ENCODE assay signal across 8 cellular contexts in the genomic region with DNA sequence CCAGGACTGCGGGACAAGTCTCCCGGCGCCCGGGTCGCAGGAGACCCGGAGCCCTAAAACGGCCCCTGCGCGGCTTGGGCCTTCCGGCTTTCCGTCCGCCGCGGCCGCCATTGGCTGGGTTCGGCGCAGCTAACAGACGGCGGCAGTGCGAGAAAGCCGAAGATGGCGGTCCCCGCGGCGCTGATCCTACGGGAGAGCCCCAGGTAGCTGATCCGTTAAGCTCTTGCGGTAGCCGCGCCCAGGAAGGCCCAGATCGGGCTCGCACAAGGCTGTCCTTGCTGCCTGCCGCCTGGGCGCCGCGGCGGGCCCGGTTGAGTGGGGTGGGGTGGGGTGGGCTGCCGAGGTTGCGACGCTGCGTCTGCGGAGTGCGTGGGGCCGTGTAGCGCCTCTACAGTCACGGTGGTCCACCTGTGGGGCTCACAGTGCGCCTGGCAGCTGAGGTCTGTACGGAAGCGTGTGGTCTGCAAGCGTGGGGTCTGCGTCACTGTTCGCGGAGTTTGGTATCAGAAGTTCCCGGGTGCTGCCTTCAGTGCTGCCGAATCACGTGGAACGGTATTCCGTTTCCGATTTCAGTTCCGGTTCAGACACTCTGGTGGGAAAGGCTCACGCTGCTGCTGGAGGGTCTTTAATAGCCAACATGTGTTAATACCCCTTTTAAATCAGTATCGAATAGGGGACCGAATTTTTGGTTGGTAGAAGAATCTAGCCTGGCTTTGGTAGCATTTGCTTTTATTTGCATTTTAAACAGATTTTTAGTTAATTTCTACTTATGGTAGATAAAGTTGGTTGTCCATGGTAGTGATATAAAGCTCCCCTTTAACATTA. TPM values are rescaled to one million over a fixed set of nuclear protein-coding genes. Genes with fewer than 3 reads are reported as not detected.
DNase-seq lines count a peak whose midpoint lies in the region; FAIRE-seq and TF ChIP-seq lines count a peak whose summit lies in the region.

A gene (plus strand): TSS at position 135 of the 825 bp plus-strand sequence.

- peak within 1 kb of the TSS; percentile 94 for H3K27ac ChIP-seq in SJSA1
- peak within 1 kb of the TSS; percentile 76 for H3K27ac ChIP-seq in neuronal stem cell (replicated peaks; ENCODE audit: low read length)
- H3K27ac ChIP-seq in subcutaneous abdominal adipose tissue (ENCODE audit: low read depth, low read length) = peak within 1 kb of the TSS; percentile 46

- H3K18ac ChIP-seq in neuronal stem cell (ENCODE audit: low read length) = peak within 1 kb of the TSS; percentile 99

- in situ Hi-C loops in G401 (cut with HindIII; ENCODE audit: low sequenced_read_pairs) = no loop called here

- H2AFZ ChIP-seq in Loucy (ENCODE audit: low read length) = peak within 1 kb of the TSS; percentile 75
- peak within 1 kb of the TSS; percentile 98 for H2AFZ ChIP-seq in neuronal stem cell (ENCODE audit: low read length)

- no peaks in the 10 kb centered on the region for H3K36me3 ChIP-seq in H7 (replicated peaks; ENCODE audit: control insufficient read depth, insufficient read depth, low read length)
- no peaks in the 10 kb centered on the region for H3K36me3 ChIP-seq in Loucy (ENCODE audit: insufficient read depth, low read length)
- H3K36me3 ChIP-seq in SJSA1 = peaks cover 33% of the 10 kb centered on the region
- peaks cover 0 to 22% of the 10 kb centered on the region in 2 donors for H3K36me3 ChIP-seq in neuronal stem cell (replicated peaks in 1 of 2; ENCODE audit: control insufficient read depth in 2 of 2, insufficient read depth in 2 of 2, low read length in 2 of 2)
- peaks cover 0 to 14% (median 5%) of the 10 kb centered on the region in 5 donors for H3K36me3 ChIP-seq in subcutaneous abdominal adipose tissue (ENCODE audit: control insufficient read depth in 5 of 5, insufficient read depth in 5 of 5, low read length in 5 of 5)

- peak within 1 kb of the TSS; percentile 97 for H3K14ac ChIP-seq in neuronal stem cell (ENCODE audit: low read length)

- H3K4me2 ChIP-seq in Loucy (ENCODE audit: low read depth, low read length, poor library complexity, severe bottlenecking) = peak within 1 kb of the TSS; percentile 99
- peak within 1 kb of the TSS; percentile 49 for H3K4me2 ChIP-seq in neuronal stem cell (ENCODE audit: insufficient read depth, low read length, poor library complexity, severe bottlenecking)

- peak within 1 kb of the TSS; percentile 75 for H2BK5ac ChIP-seq in neuronal stem cell (ENCODE audit: low read length)

- no peaks in the 10 kb centered on the region for H3K9me3 ChIP-seq in Loucy (ENCODE audit: insufficient read depth, low read depth, low read length)
- no peaks in the 10 kb centered on the region for H3K9me3 ChIP-seq in SJSA1 (replicated peaks)
- no peaks in the 10 kb centered on the region for H3K9me3 ChIP-seq in neuronal stem cell (replicated peaks in 1 of 2; ENCODE audit: control insufficient read depth in 2 of 2, insufficient read depth in 1 of 2, low read depth in 1 of 2, low read length in 2 of 2)
- H3K9me3 ChIP-seq in subcutaneous abdominal adipose tissue (ENCODE audit: control insufficient read depth in 5 of 5, low read length in 5 of 5) = no peaks in the 10 kb centered on the region

- H2AK5ac ChIP-seq in neuronal stem cell (ENCODE audit: low read depth, low read length) = peak within 1 kb of the TSS; percentile 70

- peak within 1 kb of the TSS; percentile 22 for H2BK12ac ChIP-seq in neuronal stem cell (ENCODE audit: low read length)

- peak within 1 kb of the TSS; percentile 87 for H3K4me3 ChIP-seq in H7 (ENCODE audit: insufficient read depth, low read depth, low read length)
- H3K4me3 ChIP-seq in Loucy (ENCODE audit: low read length, poor library complexity, severe bottlenecking) = peak within 1 kb of the TSS; percentile 84
- peak within 1 kb of the TSS; percentile 84 for H3K4me3 ChIP-seq in SJSA1
- peak within 1 kb of the TSS; percentile 90 to 100 for H3K4me3 ChIP-seq in neuronal stem cell (ENCODE audit: low read length in 2 of 2)
- H3K4me3 ChIP-seq in subcutaneous abdominal adipose tissue (ENCODE audit: low read depth in 1 of 5, low read length in 5 of 5) = peak within 1 kb of the TSS; percentile 92 to 98 (median 94)

- TF ChIP-seq CTCF in Loucy (conservative IDR thresholded peaks at IDR 0.05; ENCODE audit: low read length) = no peak

- peaks cover 24% of the 10 kb centered on the region for H3K4me1 ChIP-seq in Loucy (ENCODE audit: insufficient read depth, low read length, poor library complexity, severe bottlenecking)
- peaks cover 11% of the 10 kb centered on the region for H3K4me1 ChIP-seq in SJSA1 (replicated peaks)
- peaks cover 5 to 7% of the 10 kb centered on the region in 2 donors for H3K4me1 ChIP-seq in neuronal stem cell (ENCODE audit: control insufficient read depth in 2 of 2, insufficient read depth in 1 of 2, low read depth in 1 of 2, low read length in 2 of 2)
- peaks cover 4 to 19% (median 17%) of the 10 kb centered on the region in 5 donors for H3K4me1 ChIP-seq in subcutaneous abdominal adipose tissue (ENCODE audit: control insufficient read depth in 5 of 5, insufficient read depth in 5 of 5, low read length in 5 of 5)

- FAIRE-seq in frontal cortex (lab: Jason Lieb, UNC) = no peak

- peaks cover 1% of the 10 kb centered on the region for H3K79me1 ChIP-seq in neuronal stem cell (ENCODE audit: low read depth, low read length)

- peaks cover 29% of the 10 kb centered on the region for H3K79me2 ChIP-seq in Loucy (ENCODE audit: insufficient read depth, low read length)

- no CpG with 5 or more reads among the region's 64 CpGs for WGBS in neuronal stem cell (ENCODE audit: extremely low coverage in 2 of 2, insufficient read length in 2 of 2, insufficient replicate concordance in 1 of 2), 2 donors

- H3K9ac ChIP-seq in Loucy (ENCODE audit: low read depth, low read length, poor library complexity, severe bottlenecking) (peak within 1 kb of the TSS; percentile 88), neuronal stem cell (ENCODE audit: low read depth, low read length, poor library complexity) (peak within 1 kb of the TSS; percentile 90), subcutaneous abdominal adipose tissue (ENCODE audit: low read length in 5 of 5) (peak within 1 kb of the TSS; percentile 83 to 96 (median 89))

- peak; percentile 83 for DNase-seq in G401 (ENCODE audit: low spot score)
- peak; percentile 83 for DNase-seq in H7
- DNase-seq in SJSA1 (ENCODE audit: low read depth in 1 of 2, low spot score in 2 of 2) = peak; percentile 87 to 88
- peak; percentile 36 to 72 (median 54) for DNase-seq in activated naive CD4-positive, alpha-beta T cell (lab: John Stamatoyannopoulos, UW)
- peak; percentile 68 to 74 for DNase-seq in frontal cortex (ENCODE audit: low spot score in 2 of 2)
- peak; percentile 69 for DNase-seq in neuronal stem cell (ENCODE audit: low spot score)

- H4K8ac ChIP-seq in neuronal stem cell (ENCODE audit: low read depth, low read length) = peak within 1 kb of the TSS; percentile 43

- no peaks in the 10 kb centered on the region for H3K9me2 ChIP-seq in Loucy (replicated peaks; ENCODE audit: low read depth, low read length)

- H2BK120ac ChIP-seq in neuronal stem cell (ENCODE audit: low read depth, low read length) = peak within 1 kb of the TSS; percentile 28

- peak within 1 kb of the TSS; percentile 75 for H2BK15ac ChIP-seq in neuronal stem cell (ENCODE audit: low read length)

- H4K20me1 ChIP-seq in Loucy (ENCODE audit: insufficient read depth, low read length, poor library complexity, severe bottlenecking) = no peaks in the 10 kb centered on the region

- no peaks in the 10 kb centered on the region for H3F3A ChIP-seq in Loucy (ENCODE audit: low read depth)

- H4K91ac ChIP-seq in neuronal stem cell (ENCODE audit: low read depth, low read length, poor library complexity) = no peak within 1 kb of the TSS

- peak within 1 kb of the TSS; percentile 91 for H3K23ac ChIP-seq in neuronal stem cell (ENCODE audit: low read depth, low read length, poor library complexity)

- H3K27me3 ChIP-seq in H7 (ENCODE audit: control insufficient read depth, insufficient read depth, low read length) = no peaks in the 10 kb centered on the region
- H3K27me3 ChIP-seq in Loucy (ENCODE audit: insufficient read depth, low read length, poor library complexity, severe bottlenecking) = no peaks in the 10 kb centered on the region
- no peaks in the 10 kb centered on the region for H3K27me3 ChIP-seq in SJSA1 (replicated peaks)
- H3K27me3 ChIP-seq in neuronal stem cell (ENCODE audit: control insufficient read depth in 3 of 3, insufficient read depth in 3 of 3, low read depth in 1 of 3, low read length in 3 of 3) = no peaks in the 10 kb centered on the region
- H3K27me3 ChIP-seq in subcutaneous abdominal adipose tissue (ENCODE audit: control insufficient read depth in 5 of 5, insufficient read depth in 4 of 5, low read length in 5 of 5) = no peaks in the 10 kb centered on the region

- H3K4ac ChIP-seq in neuronal stem cell (ENCODE audit: low read length) = no peak within 1 kb of the TSS

RNA-seq across cellular contexts. Expression of the gene that starts here (rescaled TPM):
- total RNA-seq in G401 (2014; rRNA removed; shearing (Covaris generic)) = 30.6 and 41.2 TPM in 2 replicates
- total RNA-seq in H7 (2014; rRNA removed; shearing (Covaris generic)) = 47.3 and 59.2 TPM in 2 replicates
- total RNA-seq in SJSA1 (2014; rRNA removed; shearing (Covaris generic)) = 112 and 141 TPM in 2 replicates
- 28.5 TPM for total RNA-seq in frontal cortex
- polyA plus RNA-seq in neuronal stem cell (2013, experiment 1 of 2) = 35.9 TPM
- polyA plus RNA-seq in neuronal stem cell (2013, experiment 2 of 2) = 35.3 TPM

Comparison
In these comparisons a context has a peak if more than half of its experiments do, and no peak if none do; other contexts are left out.
1. Peak in every context shown above with its lines: DNase-seq, H3K4me3 ChIP-seq and H3K27ac ChIP-seq.